Comparison of ENCODE assay signal across 8 cellular contexts in genomic region chr16:89489040-89489721, GRCh38. TPM values are rescaled to one million over a fixed set of nuclear protein-coding genes. Genes with fewer than 3 reads are reported as not detected.
DNase-seq lines count a peak whose midpoint lies in the region; ATAC-seq and TF ChIP-seq lines count a peak whose summit lies in the region.

No MANE protein-coding gene starts in this region.

- H3K27ac ChIP-seq in HUES48 (ENCODE audit: low read depth, low read length) (peak overlapping the region; percentile 91), foreskin keratinocyte (peak overlapping the region; percentile 64), neural progenitor cell (peak overlapping the region; percentile 67)

- peaks cover 7% of the 10 kb centered on the region for H3K27me3 Mint-ChIP-seq in neural progenitor cell (ENCODE audit: insufficient read depth, low read depth)
- H3K27me3 Mint-ChIP-seq in stimulated activated naive CD8-positive, alpha-beta T cell treated with anti-CD3 and anti-CD28 coated beads, Interleukin-15, amount 100 ng/mL, for 72 hours, result no peaks in the 10 kb centered on the region

- ATAC-seq in foreskin keratinocyte (peak; percentile 35), GM21515 (IDR thresholded peaks at IDR 0.05; ENCODE audit: unreplicated experiment) (no peak)
- peak; percentile 67 for ATAC-seq in stimulated activated naive CD8-positive, alpha-beta T cell treated with anti-CD3 and anti-CD28 coated beads, Interleukin-15, amount 100 ng/mL, for 72 hours

- H3K9ac ChIP-seq in HUES48 (ENCODE audit: low read depth, low read length) (peak overlapping the region; percentile 84), neural progenitor cell (peak overlapping the region; percentile 87)

- H3K27ac Mint-ChIP-seq in neural progenitor cell, result peak overlapping the region; percentile 96
- H3K27ac Mint-ChIP-seq in stimulated activated naive CD8-positive, alpha-beta T cell treated with anti-CD3 and anti-CD28 coated beads, Interleukin-15, amount 100 ng/mL, for 72 hours, result peak overlapping the region; percentile 99 to 100

- TF ChIP-seq CTCF in GM10266 (IDR thresholded peaks at IDR 0.05; ENCODE audit: control insufficient read depth, insufficient read depth, low read depth, missing control alignments), result peak; percentile 32
- TF ChIP-seq CTCF in foreskin keratinocyte (conservative IDR thresholded peaks at IDR 0.05), result peak; percentile 37
- TF ChIP-seq CTCF in neural progenitor cell (IDR thresholded peaks at IDR 0.05), result peak; percentile 44

- peak overlapping the region; percentile 84 for H3K4me2 ChIP-seq in neural progenitor cell

- H3K4me3 ChIP-seq in HUES48 (ENCODE audit: low read depth, low read length) (peak overlapping the region; percentile 70), neural progenitor cell (peak overlapping the region; percentile 64)

- H3K27me3 ChIP-seq in HUES48 (ENCODE audit: control insufficient read depth, insufficient read depth, low read length) (no peaks in the 10 kb centered on the region), foreskin keratinocyte (no peaks in the 10 kb centered on the region), neural progenitor cell (no peaks in the 10 kb centered on the region)

- peaks cover 65% of the 10 kb centered on the region for H3K4me1 Mint-ChIP-seq in neural progenitor cell
- peaks cover 75% of the 10 kb centered on the region for H3K4me1 Mint-ChIP-seq in stimulated activated naive CD8-positive, alpha-beta T cell treated with anti-CD3 and anti-CD28 coated beads, Interleukin-15, amount 100 ng/mL, for 72 hours

- H4K20me1 ChIP-seq in neural progenitor cell (ENCODE audit: low read depth), result peaks cover 54% of the 10 kb centered on the region

- peak overlapping the region; percentile 99 for H3K4me3 Mint-ChIP-seq in neural progenitor cell
- peak overlapping the region; percentile 89 to 96 for H3K4me3 Mint-ChIP-seq in stimulated activated naive CD8-positive, alpha-beta T cell treated with anti-CD3 and anti-CD28 coated beads, Interleukin-15, amount 100 ng/mL, for 72 hours

- peak; percentile 76 for DNase-seq in GM10266 (ENCODE audit: extremely low spot score)
- DNase-seq in SHP77 treated with DMSO at 0.1 percent for 48 hours (lab: John Stamatoyannopoulos, UW), result peak; percentile 51
- peak; percentile 83 for DNase-seq in activated gamma-delta T cell treated with Interleukin-2 at 50 U/mL for 16 hours
- DNase-seq in foreskin keratinocyte, result peak; percentile 63 to 84
- peak; percentile 86 for DNase-seq in neural progenitor cell (ENCODE audit: low spot score)
- DNase-seq in stimulated activated naive CD8-positive, alpha-beta T cell treated with anti-CD3 and anti-CD28 coated beads, Interleukin-15, amount 100 ng/mL, for 72 hours, result peak; percentile 90 to 92

- H3K36me3 ChIP-seq in HUES48 (ENCODE audit: control insufficient read depth, insufficient read depth, low read length) (no peaks in the 10 kb centered on the region), neural progenitor cell (no peaks in the 10 kb centered on the region)

- H3K9me3 Mint-ChIP-seq in neural progenitor cell, result no peaks in the 10 kb centered on the region
- H3K9me3 Mint-ChIP-seq in stimulated activated naive CD8-positive, alpha-beta T cell treated with anti-CD3 and anti-CD28 coated beads, Interleukin-15, amount 100 ng/mL, for 72 hours, result no peaks in the 10 kb centered on the region

- H3K79me2 ChIP-seq in neural progenitor cell (ENCODE audit: low read depth), result peaks cover 74% of the 10 kb centered on the region

- peaks cover 21% of the 10 kb centered on the region for H3F3A ChIP-seq in neural progenitor cell (ENCODE audit: low read depth)

- H3K4me1 ChIP-seq in HUES48 (ENCODE audit: control insufficient read depth, insufficient read depth, low read length) (peaks cover 36% of the 10 kb centered on the region), foreskin keratinocyte (peaks cover 16% of the 10 kb centered on the region), neural progenitor cell (peaks cover 43% of the 10 kb centered on the region)

- no peaks in the 10 kb centered on the region for H3K9me3 ChIP-seq in HUES48 (ENCODE audit: control insufficient read depth, insufficient read depth, low read length)
- no peaks in the 10 kb centered on the region for H3K9me3 ChIP-seq in neural progenitor cell (ENCODE audit: low read depth)

- H3K36me3 Mint-ChIP-seq in neural progenitor cell, result peaks cover 8% of the 10 kb centered on the region

- H2AFZ ChIP-seq in neural progenitor cell (replicated peaks), result no peak overlapping the region

RNA-seq across cellular contexts. Expression of gene ANKRD11, which starts 1.2 kb away (rescaled TPM):
- total RNA-seq in foreskin keratinocyte (67.0 and 73.2 TPM in 2 replicates), neural progenitor cell (ENCODE audit: low replicate concordance) (47.3 and 68.1 TPM in 2 replicates)
- polyA plus RNA-seq in foreskin keratinocyte, result 45.8 and 54.3 TPM in 2 replicates

RNA-seq across cellular contexts. Expression of gene SPG7, which starts 19.0 kb away (rescaled TPM):
- total RNA-seq in foreskin keratinocyte (66.2 and 70.7 TPM in 2 replicates), neural progenitor cell (ENCODE audit: low replicate concordance) (122 and 240 TPM in 2 replicates)
- polyA plus RNA-seq in foreskin keratinocyte, result 52.7 and 53.6 TPM in 2 replicates
